ENCODE assay signal across 22 cellular contexts in genomic region chr1:212917134-212917485, GRCh38. TPM values are rescaled to one million over a fixed set of nuclear protein-coding genes. Genes with fewer than 3 reads are reported as not detected.
DNase-seq lines count a peak whose midpoint lies in the region; ATAC-seq, FAIRE-seq and TF ChIP-seq lines count a peak whose summit lies in the region.
"Had no signal": no experiment of that assay in that cellular context is flagged by ENCODE, and none has a peak within 500 bp of the region (broad histone marks: within the 10 kb centered on the region; RNA-seq: fewer than 3 reads in every experiment).

No MANE protein-coding gene starts in this region.

- peak overlapping the region; percentile 95 to 96 for H3K27ac ChIP-seq in A549
- H3K27ac ChIP-seq in HUES6 (ENCODE audit: low read depth, low read length) = peak overlapping the region; percentile 95
- peak overlapping the region; percentile 83 for H3K27ac ChIP-seq in H1 (ENCODE audit: low read depth, low read length)
- no peak overlapping the region for H3K27ac ChIP-seq in body of pancreas
- H3K27ac ChIP-seq: C4-2B, testis, VCaP had no signal

- H3K9me3 ChIP-seq in A549 (peaks cover 13% of the 10 kb centered on the region), HUES6 (ENCODE audit: control insufficient read depth, insufficient read depth, low read depth, low read length) (no peaks in the 10 kb centered on the region), H1 (ENCODE audit: insufficient read depth in 2 of 2, low read depth in 1 of 2, low read length in 1 of 2) (no peaks in the 10 kb centered on the region), body of pancreas (no peaks in the 10 kb centered on the region)
- H3K9me3 ChIP-seq: testis had no signal

- peaks cover 34% of the 10 kb centered on the region for H3K4me1 Mint-ChIP-seq in nephron
- H3K4me1 Mint-ChIP-seq: central memory CD8-positive, alpha-beta T cell had no signal

- no peak overlapping the region for H3K14ac ChIP-seq in H1 (ENCODE audit: insufficient read length)

- peak overlapping the region; percentile 99 for H2BK5ac ChIP-seq in H1 (ENCODE audit: low read depth, low read length)

- H2BK12ac ChIP-seq in H1 (ENCODE audit: low read depth, low read length) = peak overlapping the region; percentile 100; the same call in 1 of the 2 replicates

- peak overlapping the region; percentile 100 for H4K91ac ChIP-seq in H1 (replicated peaks; ENCODE audit: insufficient read length, low read length)

- peaks cover 33% of the 10 kb centered on the region for H3K4me1 ChIP-seq in A549
- H3K4me1 ChIP-seq in HUES6 (ENCODE audit: control insufficient read depth, insufficient read depth, low read length) = peaks cover 42% of the 10 kb centered on the region
- peaks cover 10 to 27% (median 20%) of the 10 kb centered on the region in 4 experiments for H3K4me1 ChIP-seq in H1 (replicated peaks in 1 of 4; ENCODE audit: control insufficient read depth in 3 of 4, insufficient read depth in 4 of 4, low read length in 3 of 4)
- no peaks in the 10 kb centered on the region for H3K4me1 ChIP-seq in body of pancreas

- H2BK20ac ChIP-seq in H1 (ENCODE audit: low read length) = peak overlapping the region; percentile 95

- H4K5ac ChIP-seq in H1 (ENCODE audit: insufficient read length, low read depth, low read length) = peak overlapping the region; percentile 35

- no peak for DNase-seq in A549 (ENCODE audit: low read depth in 1 of 2, low spot score in 1 of 2)
- no peak for DNase-seq in H1 (ENCODE audit: low read depth in 1 of 2, low spot score in 2 of 2)
- DNase-seq in kidney tubule cell (ENCODE audit: low spot score) = no peak
- DNase-seq in body of pancreas = no peak
- DNase-seq: activated CD8-positive, alpha-beta memory T cell treated with anti-CD3 and anti-CD28 coated beads, Interleukin-2, amount 50 U/mL, for 4 hours; activated gamma-delta T cell; effector memory CD8-positive, alpha-beta T cell; naive thymus-derived CD4-positive, alpha-beta T cell; NCI-H345; PC-3; SIG-M5; stimulated activated CD4-positive, alpha-beta T cell treated with anti-CD3 and anti-CD28 coated beads, Interleukin-1b, Interleukin-23, amount 100 ng/mL, for 48 hours; T-helper 17 cell had no signal

- peaks cover 24% of the 10 kb centered on the region for H3K27me3 Mint-ChIP-seq in nephron (ENCODE audit: low read depth)

- CTCF ChIA-PET in A549 (lab: Yijun Ruan, JAX) (no interaction called here), H1 (lab: Charles Lee; ENCODE audit: partially characterized antibody) (interaction anchor here (1.1 kb wide), 1 partner anchor 17 kb away, joined by 3 read pairs; no protein-coding TSS in a partner anchor)

- no peak overlapping the region for H3K4ac ChIP-seq in H1 (replicated peaks; ENCODE audit: insufficient read length, low read depth, low read length)

- H3K27ac Mint-ChIP-seq in nephron = peak overlapping the region; percentile 62 to 78 (median 75)
- H3K27ac Mint-ChIP-seq: effector memory CD8-positive, alpha-beta T cell; naive thymus-derived CD4-positive, alpha-beta T cell; stimulated activated memory B cell treated with anti-CD40 and anti-IgM and Interleukin-4, amounts not matched to agents 10 μg/mL and 1 μg/mL and 100 μg/mL, for 72 hours; T-helper 17 cell had no signal

- H3K4me2 ChIP-seq in A549 = no peak overlapping the region
- H3K4me2 ChIP-seq in H1 (ENCODE audit: insufficient read depth in 1 of 2, low read depth in 2 of 2, low read length in 2 of 2) = peak overlapping the region; percentile 44 to 52

- TF ChIP-seq CTCF in A549 (IDR thresholded peaks at IDR 0.05) (no peak), H1 (IDR thresholded peaks at IDR 0.05; ENCODE audit: control extremely low read depth in 1 of 3, insufficient read depth in 1 of 3, low read depth in 1 of 3, low read length in 3 of 3) (no peak), nephron (IDR thresholded peaks at IDR 0.05; ENCODE audit: unreplicated experiment in 3 of 3) (no peak), body of pancreas (IDR thresholded peaks at IDR 0.05) (no peak)

- no peaks in the 10 kb centered on the region for H3K9me3 Mint-ChIP-seq in nephron
- H3K9me3 Mint-ChIP-seq: central memory CD8-positive, alpha-beta T cell; effector memory CD8-positive, alpha-beta T cell; naive thymus-derived CD4-positive, alpha-beta T cell; stimulated activated memory B cell treated with anti-CD40 and anti-IgM and Interleukin-4, amounts not matched to agents 10 μg/mL and 1 μg/mL and 100 μg/mL, for 72 hours had no signal

- ATAC-seq in A549 = no peak
- ATAC-seq in HG03354 (IDR thresholded peaks at IDR 0.05; ENCODE audit: poor library complexity, severe bottlenecking, unreplicated experiment) = no peak
- ATAC-seq in HG03039 (IDR thresholded peaks at IDR 0.05; ENCODE audit: unreplicated experiment) = no peak
- ATAC-seq in body of pancreas = no peak
- ATAC-seq: T-helper 17 cell had no signal

- no peaks in the 10 kb centered on the region; the same call in 1 of the 2 replicates for H3K79me1 ChIP-seq in H1 (ENCODE audit: low read depth, low read length)

- H2AFZ ChIP-seq in H1 (ENCODE audit: low read length) = no peak overlapping the region

- no peak overlapping the region for H4K8ac ChIP-seq in H1 (ENCODE audit: extremely low read depth, insufficient read depth, low read length)

- intact Hi-C loops in body of pancreas (cut with DNase I) = no loop called here

- H4K20me1 ChIP-seq in H1 (replicated peaks in 1 of 2; ENCODE audit: control insufficient read depth in 1 of 2, insufficient read depth in 2 of 2, low read length in 2 of 2) = no peaks in the 10 kb centered on the region

- TF ChIP-seq POLR2A in A549 (IDR thresholded peaks at IDR 0.05; ENCODE audit: low read length) = no peak
- TF ChIP-seq POLR2A in H1 (IDR thresholded peaks at IDR 0.05; ENCODE audit: control extremely low read depth in 1 of 2, low read depth in 2 of 2, low read length in 2 of 2) = no peak
- TF ChIP-seq POLR2A in body of pancreas (IDR thresholded peaks at IDR 0.05) = no peak

- H3K56ac ChIP-seq in H1 (replicated peaks; ENCODE audit: insufficient read length, low read depth, low read length) = peak overlapping the region; percentile 1

- peaks cover 0 to 6% of the 10 kb centered on the region in 2 experiments; a peak in 2 of 4 replicates for H3K79me2 ChIP-seq in H1 (ENCODE audit: control insufficient read depth in 1 of 2, insufficient read depth in 2 of 2, low read length in 2 of 2)

- H3K18ac ChIP-seq in H1 (ENCODE audit: extremely low read depth, low read length) = peak overlapping the region; percentile 71; the same call in 1 of the 2 replicates

- H3K23ac ChIP-seq in H1 (ENCODE audit: insufficient read length) = no peak overlapping the region

- no peaks in the 10 kb centered on the region; the same call in 1 of the 2 replicates for H3K36me3 ChIP-seq in HUES6 (ENCODE audit: control insufficient read depth, insufficient read depth, low read length)
- no peaks in the 10 kb centered on the region; a peak in 1 of 8 replicates for H3K36me3 ChIP-seq in H1 (ENCODE audit: control insufficient read depth in 2 of 4, insufficient read depth in 4 of 4, low read length in 3 of 4)
- no peaks in the 10 kb centered on the region for H3K36me3 ChIP-seq in body of pancreas (replicated peaks in 1 of 2; ENCODE audit: insufficient read depth in 1 of 2, low read depth in 2 of 2)

- peak overlapping the region; percentile 14 to 66 (median 43) for H3K4me3 Mint-ChIP-seq in nephron
- H3K4me3 Mint-ChIP-seq: central memory CD8-positive, alpha-beta T cell; effector memory CD8-positive, alpha-beta T cell; naive thymus-derived CD4-positive, alpha-beta T cell; T-helper 17 cell had no signal

- TF ChIP-seq RAD21 in A549 (conservative IDR thresholded peaks at IDR 0.05 in 1 of 2, IDR thresholded peaks at IDR 0.05 in 1 of 2) (no peak), H1 (IDR thresholded peaks at IDR 0.05 in 1 of 2, conservative IDR thresholded peaks at IDR 0.05 in 1 of 2; ENCODE audit: low read depth in 2 of 2, low read length in 2 of 2) (no peak)

- 92% methylated on average over 9 of the region's 9 CpGs for WGBS in A549 (ENCODE audit: missing lambda C conversion rate)
- 48% methylated on average over 8 of the region's 9 CpGs; no CpG with 5 or more reads in 1 of the 2 experiments for WGBS in H1 (ENCODE audit: extremely low coverage in 1 of 2, insufficient coverage in 1 of 2, insufficient read length in 1 of 2, insufficient replicate concordance in 2 of 2, low coverage in 1 of 2, low lambda C conversion rate in 2 of 2, missing lambda C conversion rate in 1 of 2), 2 experiments
- WGBS in body of pancreas, 2 donors = 62 to 70% methylated on average over 9 of the region's 9 CpGs

- H2AK5ac ChIP-seq in H1 (ENCODE audit: low read depth, low read length) = peak overlapping the region; percentile 44; the same call in 1 of the 2 replicates

- peaks cover 5% of the 10 kb centered on the region for H3K23me2 ChIP-seq in H1 (ENCODE audit: low read depth, low read length)

- TF ChIP-seq EP300 in A549 (IDR thresholded peaks at IDR 0.05) (no peak), H1 (IDR thresholded peaks at IDR 0.05; ENCODE audit: borderline replicate concordance in 1 of 2, low read depth in 2 of 2, low read length in 2 of 2) (no peak)

- H3K9ac ChIP-seq in HUES6 (ENCODE audit: low read length) (peak overlapping the region; percentile 92), H1 (replicated peaks in 1 of 4; ENCODE audit: extremely low read depth in 1 of 4, low read depth in 3 of 4, low read length in 3 of 4) (no peak overlapping the region)

- peak overlapping the region; percentile 99 for H2BK120ac ChIP-seq in H1 (replicated peaks; ENCODE audit: low read depth, low read length)

- FAIRE-seq in A549 (lab: Jason Lieb, UNC) = no peak
- no peak for FAIRE-seq in H1 (lab: Jason Lieb, UNC)

- H3K27me3 ChIP-seq in HUES6 (ENCODE audit: control insufficient read depth, insufficient read depth, low read length) = no peaks in the 10 kb centered on the region
- H3K27me3 ChIP-seq in H1 (replicated peaks in 1 of 4; ENCODE audit: control insufficient read depth in 3 of 4, extremely low read depth in 1 of 4, insufficient read depth in 3 of 4, low read length in 3 of 4) = no peaks in the 10 kb centered on the region
- H3K27me3 ChIP-seq in body of pancreas = no peaks in the 10 kb centered on the region
- H3K27me3 ChIP-seq: testis had no signal

- POLR2A ChIA-PET in A549 (lab: Yijun Ruan, JAX) = no interaction called here
- POLR2A ChIA-PET in H1 (lab: Charles Lee; ENCODE audit: partially characterized antibody) = interaction anchor here (1.1 to 5.5 kb wide), 7 partner anchors 8 to 60 kb away, joined by 3 to 94 read pairs (median 6); no protein-coding TSS in a partner anchor

- no peak overlapping the region for H2BK15ac ChIP-seq in H1 (ENCODE audit: low read length)

- no peaks in the 10 kb centered on the region for H3K36me3 Mint-ChIP-seq in nephron (ENCODE audit: low read depth)
- H3K36me3 Mint-ChIP-seq: naive thymus-derived CD4-positive, alpha-beta T cell; stimulated activated memory B cell treated with anti-CD40 and anti-IgM and Interleukin-4, amounts not matched to agents 10 μg/mL and 1 μg/mL and 100 μg/mL, for 72 hours had no signal

- no peak overlapping the region for H3K4me3 ChIP-seq in A549
- peak overlapping the region; percentile 51 for H3K4me3 ChIP-seq in HUES6 (ENCODE audit: low read depth, low read length)
- peak overlapping the region in 2 of 4 experiments; percentile 9 to 39; a peak in 2 of 8 replicates for H3K4me3 ChIP-seq in H1 (ENCODE audit: extremely low read depth in 1 of 4, insufficient read depth in 2 of 4, low read depth in 3 of 4, low read length in 4 of 4)
- H3K4me3 ChIP-seq in body of pancreas = no peak overlapping the region

RNA-seq across cellular contexts. Expression of gene VASH2, which starts 33.2 kb away (rescaled TPM):
- polyA plus RNA-seq in A549 (2011; rRNA removed) (3.4 and 6.5 TPM in 2 replicates), A549 (2017; fragmentation: RNase III; extraction: RNeasy Plus Mini Kit Qiagen cat#74134 plus additional on column Dnase treatment) (3.0 to 4.7 TPM (median 3.3 TPM) in 3 replicates), H1 (2011; rRNA removed) (44.0 and 51.4 TPM in 2 replicates)
- polyA plus RNA-seq in A549 (2012; cell fraction: cytosol; rRNA removed) = 1.5 and 2.4 TPM in 2 replicates
- 1.2 and 1.6 TPM in 2 replicates for polyA plus RNA-seq in A549 (2012; cell fraction: nucleus; rRNA removed)
- polyA minus RNA-seq in A549 (2011; rRNA and poly(A)+ RNA removed) = 5.1 and 7.3 TPM in 2 replicates
- 184 and 187 TPM in 2 replicates for total RNA-seq in H1 (2021; fragmentation: NEBNext Ultra II Directional; extraction: Animal tissue kit (Norgen Biotek cat#: 25700))
- 58.3 TPM for polyA plus RNA-seq in H1 (2011; cell fraction: cytosol; rRNA removed)
- polyA plus RNA-seq in H1 (2011; cell fraction: nucleus; rRNA removed) = 162 TPM
- 80.3 to 102 TPM (median 93.1 TPM) in 4 replicates for polyA plus RNA-seq in H1 (2012, experiment 1 of 2)
- polyA plus RNA-seq in H1 (2012, experiment 2 of 2) = 13.9 TPM
- 125 TPM for polyA plus RNA-seq in H1 (2013, experiment 1 of 2)
- 109 TPM for polyA plus RNA-seq in H1 (2013, experiment 2 of 2)
- polyA minus RNA-seq in H1 (2011; rRNA and poly(A)+ RNA removed) = 145 and 147 TPM in 2 replicates
- 113 TPM for polyA minus RNA-seq in H1 (2011; cell fraction: cytosol; rRNA and poly(A)+ RNA removed)
- polyA minus RNA-seq in H1 (2011; cell fraction: nucleus; rRNA and poly(A)+ RNA removed) = 237 TPM
- 1 to 10 TPM in 1 of 2 donors, not detected in 1; 1.6 TPM for total RNA-seq in body of pancreas
- polyA plus RNA-seq: naive thymus-derived CD4-positive, alpha-beta T cell had no signal

RNA-seq across cellular contexts. Expression of gene FLVCR1, which starts 59.0 kb away (rescaled TPM):
- 13.7 and 15.4 TPM in 2 replicates for polyA plus RNA-seq in A549 (2011; rRNA removed)
- 6.6 and 8.7 TPM in 2 replicates for polyA plus RNA-seq in A549 (2012; cell fraction: cytosol; rRNA removed)
- polyA plus RNA-seq in A549 (2012; cell fraction: nucleus; rRNA removed) = 11.5 and 11.7 TPM in 2 replicates
- 12.0 to 14.9 TPM (median 14.9 TPM) in 3 replicates for polyA plus RNA-seq in A549 (2017; fragmentation: RNase III; extraction: RNeasy Plus Mini Kit Qiagen cat#74134 plus additional on column Dnase treatment)
- 26.4 and 27.0 TPM in 2 replicates for polyA minus RNA-seq in A549 (2011; rRNA and poly(A)+ RNA removed)
- 66.2 and 75.7 TPM in 2 replicates for total RNA-seq in H1 (2021; fragmentation: NEBNext Ultra II Directional; extraction: Animal tissue kit (Norgen Biotek cat#: 25700))
- polyA plus RNA-seq in H1 (2011; rRNA removed) = 31.8 and 36.4 TPM in 2 replicates
- 28.4 TPM for polyA plus RNA-seq in H1 (2011; cell fraction: cytosol; rRNA removed)
- 33.8 TPM for polyA plus RNA-seq in H1 (2011; cell fraction: nucleus; rRNA removed)
- 44.4 to 73.6 TPM (median 45.8 TPM) in 4 replicates for polyA plus RNA-seq in H1 (2012, experiment 1 of 2)
- 15.7 TPM for polyA plus RNA-seq in H1 (2012, experiment 2 of 2)
- 36.4 TPM for polyA plus RNA-seq in H1 (2013, experiment 1 of 2)
- 36.1 TPM for polyA plus RNA-seq in H1 (2013, experiment 2 of 2)
- polyA minus RNA-seq in H1 (2011; rRNA and poly(A)+ RNA removed) = 63.8 and 87.6 TPM in 2 replicates
- polyA minus RNA-seq in H1 (2011; cell fraction: cytosol; rRNA and poly(A)+ RNA removed) = 52.4 TPM
- 76.4 TPM for polyA minus RNA-seq in H1 (2011; cell fraction: nucleus; rRNA and poly(A)+ RNA removed)
- 1 to 10 TPM; 4.2 to 4.6 TPM for total RNA-seq in body of pancreas

Comparison
In these comparisons a context has a peak if more than half of its experiments do, and no peak if none do; other contexts are left out.
1. H3K27ac ChIP-seq: peak in A549 (2 of 2), HUES6 (single experiment) and H1 (single experiment); none in body of pancreas (0 of 4).
2. RNA of gene VASH2, which starts 33.2 kb away (total RNA-seq): 184 to 187 TPM in H1; 1.6 TPM in body of pancreas; every median in the first group is over 10 times any median in the second.
3. RNA of gene FLVCR1, which starts 59.0 kb away (total RNA-seq): 66.2 to 75.7 TPM in H1; 4.2 to 4.6 TPM in body of pancreas; every median in the first group is over 10 times any median in the second.
4. Of the 18 proteins assayed by ChIP-seq in both H1 and A549: peak only in H1: E2F6; only in A549: none; in both: none; in neither: 17.